ENCODE assay signal across 12 cellular contexts in genomic region chr9:128274245-128274644, GRCh38. TPM values are rescaled to one million over a fixed set of nuclear protein-coding genes. Genes with fewer than 3 reads are reported as not detected.
A peak's percentile ranks its signal among the peaks of the same experiment; 100 is the strongest.
DNase-seq lines count a peak whose midpoint lies in the region; ATAC-seq and TF ChIP-seq lines count a peak whose summit lies in the region.
"Had no signal": no experiment of that assay in that cellular context is flagged by ENCODE, and none has a peak within 500 bp of the region (broad histone marks: within the 10 kb centered on the region; RNA-seq: fewer than 3 reads in every experiment).

No MANE protein-coding gene starts in this region.

- no peaks in the 10 kb centered on the region for H3K27me3 ChIP-seq in IMR-90 (ENCODE audit: control insufficient read depth, insufficient read depth, low read length)
- H3K27me3 ChIP-seq in naive thymus-derived CD4-positive, alpha-beta T cell (ENCODE audit: control insufficient read depth in 2 of 2, insufficient read depth in 2 of 2, low read length in 2 of 2) = no peaks in the 10 kb centered on the region

- peaks cover 7% of the 10 kb centered on the region for H3K4me1 ChIP-seq in IMR-90 (ENCODE audit: control insufficient read depth, insufficient read depth, low read length)
- H3K4me1 ChIP-seq in naive thymus-derived CD4-positive, alpha-beta T cell (ENCODE audit: control insufficient read depth in 2 of 2, insufficient read depth in 2 of 2, low read length in 2 of 2) = peaks cover 16 to 21% of the 10 kb centered on the region in 2 donors

- in situ Hi-C loops in IMR-90 (cut with MboI; ENCODE audit: low sequenced_read_pairs) = no loop called here

- peak overlapping the region; percentile 34; the same call in 1 of the 2 replicates for H3K9ac ChIP-seq in IMR-90 (ENCODE audit: low read depth, low read length)

- H3K4me2 ChIP-seq in IMR-90 (ENCODE audit: low read depth, low read length) = peak overlapping the region; percentile 97

- no peak for DNase-seq in AG09309 (ENCODE audit: low read depth)
- no peak for DNase-seq in IMR-90
- no peak for DNase-seq in naive thymus-derived CD4-positive, alpha-beta T cell
- DNase-seq in head of caudate nucleus = no peak
- no peak for DNase-seq in GM20000 (ENCODE audit: low spot score)
- no peak for DNase-seq in activated gamma-delta T cell treated with Interleukin-2 at 50 U/mL for 16 hours
- DNase-seq: aorta, hypothalamus, NCI-H526, posterior cingulate gyrus had no signal

- TF ChIP-seq CTCF in AG09309 (IDR thresholded peaks at IDR 0.05; ENCODE audit: control insufficient read depth, insufficient read depth, low read depth, low read length, missing control alignments) (no peak), IMR-90 (conservative IDR thresholded peaks at IDR 0.05; ENCODE audit: low read depth, low read length) (no peak), brain (conservative IDR thresholded peaks at IDR 0.05) (no peak), GM20000 (IDR thresholded peaks at IDR 0.05; ENCODE audit: extremely low read depth, missing control alignments) (no peak)

- H2BK15ac ChIP-seq in IMR-90 (ENCODE audit: low read depth, low read length) = no peak overlapping the region

- no peaks in the 10 kb centered on the region for H3K9me3 ChIP-seq in IMR-90 (ENCODE audit: control insufficient read depth, insufficient read depth, low read length)
- H3K9me3 ChIP-seq in naive thymus-derived CD4-positive, alpha-beta T cell (ENCODE audit: control insufficient read depth in 2 of 3, low read length in 3 of 3) = no peaks in the 10 kb centered on the region

- dilution Hi-C loops in IMR-90 (cut with HindIII; ENCODE audit: low sequenced_read_pairs, unreplicated experiment) = no loop called here

- peaks cover 4% of the 10 kb centered on the region for H3K27me3 Mint-ChIP-seq in brain
- peaks cover 0 to 7% (median 0%) of the 10 kb centered on the region in 5 donors for H3K27me3 Mint-ChIP-seq in naive thymus-derived CD4-positive, alpha-beta T cell

- H4K5ac ChIP-seq in IMR-90 (ENCODE audit: low read depth, low read length) = no peak overlapping the region

- H4K8ac ChIP-seq in IMR-90 (ENCODE audit: low read depth in 2 of 2, low read length in 2 of 2) = no peak overlapping the region

- H4K20me1 ChIP-seq in IMR-90 (ENCODE audit: insufficient read depth, low read length) = peaks cover 26% of the 10 kb centered on the region

- H3K4ac ChIP-seq in IMR-90 (ENCODE audit: low read depth, low read length) = no peak overlapping the region; the same call in 1 of the 2 replicates

- TF ChIP-seq RAD21 in IMR-90 (IDR thresholded peaks at IDR 0.05; ENCODE audit: low read length) = no peak

- CTCF ChIA-PET in IMR-90 (lab: Yijun Ruan, JAX) = no interaction called here
- CTCF ChIA-PET in naive thymus-derived CD4-positive, alpha-beta T cell (lab: Charles Lee) = no interaction called here

- intact Hi-C loops in IMR-90 (cut with micrococcal nuclease) = no loop called here
- intact Hi-C loops in naive thymus-derived CD4-positive, alpha-beta T cell (cut with micrococcal nuclease) = loop anchor here (10.0 kb wide), 2 partner anchors 411 to 499 kb away; partner anchors contain the start of genes SET (in 1 of the 2) and SH2D3C (in 1 of the 2)
- intact Hi-C loops in head of caudate nucleus (cut with DNase I) = loop anchor here (10.0 kb wide), 1 partner anchor 151 kb away; the partner anchor contains the start of gene CERCAM

- H3K9me1 ChIP-seq in IMR-90 (ENCODE audit: insufficient read depth, low read length) = peaks cover 14% of the 10 kb centered on the region

- H3K4me3 Mint-ChIP-seq in brain = peak overlapping the region; percentile 93 to 100 (median 97)
- H3K4me3 Mint-ChIP-seq in naive thymus-derived CD4-positive, alpha-beta T cell = peak overlapping the region in 9 of 10 donors; percentile 94 to 98 (median 96)

- H2BK20ac ChIP-seq in IMR-90 (ENCODE audit: low read depth, low read length) = no peak overlapping the region

- no peak overlapping the region for H2AFZ ChIP-seq in IMR-90 (replicated peaks; ENCODE audit: low read length, poor library complexity)

- H2BK5ac ChIP-seq in IMR-90 (ENCODE audit: low read depth, low read length, poor library complexity, severe bottlenecking) = no peak overlapping the region

- H3K23ac ChIP-seq in IMR-90 (ENCODE audit: low read depth, low read length) = peak overlapping the region; percentile 91; the same call in 1 of the 2 replicates

- peak overlapping the region in 4 of 5 experiments; percentile 93 to 98 (median 96) for H3K27ac Mint-ChIP-seq in brain
- H3K27ac Mint-ChIP-seq in naive thymus-derived CD4-positive, alpha-beta T cell = peak overlapping the region in 6 of 9 donors; percentile 77 to 97 (median 96)

- H2AK9ac ChIP-seq in IMR-90 (replicated peaks; ENCODE audit: low read depth, low read length, poor library complexity) = peak overlapping the region; percentile 29

- H3K4me1 Mint-ChIP-seq in brain = peaks cover 45% of the 10 kb centered on the region
- peaks cover 24 to 47% (median 40%) of the 10 kb centered on the region in 7 donors for H3K4me1 Mint-ChIP-seq in naive thymus-derived CD4-positive, alpha-beta T cell

- ATAC-seq in IMR-90 (ENCODE audit: low read depth) (no peak), HG03097 (IDR thresholded peaks at IDR 0.05; ENCODE audit: low FRiP score, unreplicated experiment) (no peak)
- no peak for ATAC-seq in naive thymus-derived CD4-positive, alpha-beta T cell

- TF ChIP-seq POLR2A in IMR-90 (IDR thresholded peaks at IDR 0.05; ENCODE audit: low read depth, low read length) = no peak

- no peak overlapping the region for H3K27ac ChIP-seq in IMR-90 (ENCODE audit: insufficient read depth, low read length)
- H3K27ac ChIP-seq in naive thymus-derived CD4-positive, alpha-beta T cell (ENCODE audit: low read depth, low read length) = no peak overlapping the region

- peak overlapping the region; percentile 2; the same call in 1 of the 2 replicates for H2AK5ac ChIP-seq in IMR-90 (ENCODE audit: low read depth, low read length)

- WGBS in IMR-90 (ENCODE audit: extremely low coverage in 2 of 2, insufficient read length in 1 of 2), 2 experiments = no CpG with 5 or more reads among the region's 8 CpGs

- peak overlapping the region; percentile 76 for H3K4me3 ChIP-seq in AG09309 (ENCODE audit: control insufficient read depth, low read depth, low read length)
- H3K4me3 ChIP-seq in IMR-90 (ENCODE audit: insufficient read depth, low read depth, low read length) = peak overlapping the region; percentile 96; the same call in 1 of the 2 replicates
- H3K4me3 ChIP-seq in naive thymus-derived CD4-positive, alpha-beta T cell (ENCODE audit: low read length) = no peak overlapping the region

- H3K56ac ChIP-seq in IMR-90 (ENCODE audit: extremely low read depth, insufficient read depth, low read length) = no peak overlapping the region

- peaks cover 32% of the 10 kb centered on the region for H3K36me3 Mint-ChIP-seq in brain
- H3K36me3 Mint-ChIP-seq in naive thymus-derived CD4-positive, alpha-beta T cell = peaks cover 0 to 26% (median 6%) of the 10 kb centered on the region in 5 donors

- no peak overlapping the region for H2BK120ac ChIP-seq in IMR-90 (ENCODE audit: low read depth, low read length)

- H3K18ac ChIP-seq in IMR-90 (ENCODE audit: low read depth, low read length) = no peak overlapping the region

- H4K91ac ChIP-seq in IMR-90 (ENCODE audit: insufficient read depth, low read depth, low read length) = no peak overlapping the region

- POLR2A ChIA-PET in IMR-90 (lab: Charles Lee; ENCODE audit: unreplicated experiment) = no interaction called here
- POLR2A ChIA-PET in naive thymus-derived CD4-positive, alpha-beta T cell (lab: Charles Lee) = no interaction called here

- peaks cover 26% of the 10 kb centered on the region for H3K36me3 ChIP-seq in IMR-90 (ENCODE audit: control insufficient read depth, insufficient read depth, low read length)
- peaks cover 0 to 17% (median 3%) of the 10 kb centered on the region in 3 experiments for H3K36me3 ChIP-seq in naive thymus-derived CD4-positive, alpha-beta T cell (ENCODE audit: control insufficient read depth in 2 of 3, insufficient read depth in 3 of 3, low read length in 3 of 3)

- peak overlapping the region; percentile 80 for H3K14ac ChIP-seq in IMR-90 (replicated peaks; ENCODE audit: low read depth, low read length)

- BruUV-seq in IMR-90 (replicated peaks; lab: Mats Ljungman, UMichigan) = no TSS peak

- H3K79me1 ChIP-seq in IMR-90 (ENCODE audit: low read depth in 1 of 2, low read length in 2 of 2) = peaks cover 29 to 79% of the 10 kb centered on the region in 2 experiments

- peaks cover 0 to 2% (median 0%) of the 10 kb centered on the region in 5 experiments for H3K9me3 Mint-ChIP-seq in brain
- peaks cover 0 to 11% (median 0%) of the 10 kb centered on the region in 11 donors for H3K9me3 Mint-ChIP-seq in naive thymus-derived CD4-positive, alpha-beta T cell

RNA-seq across cellular contexts. Expression of gene GOLGA2, which starts 1.6 kb away (rescaled TPM):
- 118 TPM in 2 replicates for total RNA-seq in IMR-90 (2012; rRNA removed)
- polyA plus RNA-seq in IMR-90 (2012; rRNA removed) (124 and 146 TPM in 2 replicates), brain (ENCODE audit: insufficient read depth, low read depth, low replicate concordance) (78.8 TPM)
- polyA plus RNA-seq in IMR-90 (2012; cell fraction: cytosol; rRNA removed) = 69.6 and 69.8 TPM in 2 replicates
- 168 and 324 TPM in 2 replicates for polyA plus RNA-seq in IMR-90 (2012; cell fraction: nucleus; rRNA removed; ENCODE audit: low replicate concordance)
- total RNA-seq in naive thymus-derived CD4-positive, alpha-beta T cell = 10 to 100 TPM; 56.5 to 76.6 (median 70.6) TPM
- polyA plus RNA-seq in naive thymus-derived CD4-positive, alpha-beta T cell = 1 to 10 TPM; 6.0 to 7.4 TPM

RNA-seq across cellular contexts. Expression of gene SWI5, which starts 1.8 kb away (rescaled TPM):
- total RNA-seq in IMR-90 (2012; rRNA removed) = 37.5 and 38.9 TPM in 2 replicates
- 93.5 and 99.7 TPM in 2 replicates for polyA plus RNA-seq in IMR-90 (2012; rRNA removed)
- 67.9 and 73.4 TPM in 2 replicates for polyA plus RNA-seq in IMR-90 (2012; cell fraction: cytosol; rRNA removed)
- 21.7 and 25.2 TPM in 2 replicates for polyA plus RNA-seq in IMR-90 (2012; cell fraction: nucleus; rRNA removed; ENCODE audit: low replicate concordance)
- polyA plus RNA-seq in brain (ENCODE audit: insufficient read depth, low read depth, low replicate concordance) = 56.7 TPM
- 10 to 100 TPM in 2 of 5 experiments, 1 to 10 TPM in 3; 8.7 to 17.4 (median 9.8) TPM for total RNA-seq in naive thymus-derived CD4-positive, alpha-beta T cell
- 10 to 100 TPM; 34.6 to 36.6 TPM for polyA plus RNA-seq in naive thymus-derived CD4-positive, alpha-beta T cell

RNA-seq across cellular contexts. Expression of gene TRUB2, which starts 48.0 kb away (rescaled TPM):
- total RNA-seq in IMR-90 (2012; rRNA removed) = 16.7 and 21.3 TPM in 2 replicates
- polyA plus RNA-seq in IMR-90 (2012; rRNA removed) = 17.4 and 18.0 TPM in 2 replicates
- 11.0 TPM in 2 replicates for polyA plus RNA-seq in IMR-90 (2012; cell fraction: cytosol; rRNA removed)
- polyA plus RNA-seq in IMR-90 (2012; cell fraction: nucleus; rRNA removed; ENCODE audit: low replicate concordance) = 6.4 and 11.4 TPM in 2 replicates
- polyA plus RNA-seq in brain (ENCODE audit: insufficient read depth, low read depth, low replicate concordance) = 51.8 TPM
- total RNA-seq in naive thymus-derived CD4-positive, alpha-beta T cell = 10 to 100 TPM; 11.5 to 27.2 (median 21.6) TPM
- 10 to 100 TPM; 19.8 to 26.3 TPM for polyA plus RNA-seq in naive thymus-derived CD4-positive, alpha-beta T cell

RNA-seq across cellular contexts. Expression of gene COQ4, which starts 48.4 kb away (rescaled TPM):
- 20.0 and 20.1 TPM in 2 replicates for total RNA-seq in IMR-90 (2012; rRNA removed)
- polyA plus RNA-seq in IMR-90 (2012; rRNA removed) (40.7 and 41.4 TPM in 2 replicates), brain (ENCODE audit: insufficient read depth, low read depth, low replicate concordance) (98.1 TPM)
- polyA plus RNA-seq in IMR-90 (2012; cell fraction: cytosol; rRNA removed) = 39.1 and 45.7 TPM in 2 replicates
- polyA plus RNA-seq in IMR-90 (2012; cell fraction: nucleus; rRNA removed; ENCODE audit: low replicate concordance) = 112 and 183 TPM in 2 replicates
- total RNA-seq in naive thymus-derived CD4-positive, alpha-beta T cell = 10 to 100 TPM; 32.9 to 47.2 (median 42.4) TPM
- polyA plus RNA-seq in naive thymus-derived CD4-positive, alpha-beta T cell = 10 to 100 TPM; 29.6 to 30.3 TPM
